In the genomic region with DNA sequence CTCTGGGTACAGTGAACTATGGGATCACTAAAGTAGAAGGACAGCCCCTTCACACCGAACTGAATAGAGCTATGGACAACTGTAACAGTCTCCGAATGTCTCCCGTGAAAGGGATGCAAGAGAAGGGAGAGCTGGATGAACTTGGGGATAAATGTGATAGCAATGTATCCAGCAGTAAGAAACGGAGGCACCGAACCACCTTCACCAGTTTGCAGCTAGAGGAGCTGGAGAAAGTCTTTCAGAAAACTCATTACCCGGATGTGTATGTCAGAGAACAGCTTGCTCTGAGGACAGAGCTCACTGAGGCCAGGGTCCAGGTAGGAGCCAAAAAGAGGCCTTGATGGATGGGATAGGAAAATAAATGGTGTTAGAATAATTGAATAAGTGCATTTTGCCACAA, we compare ENCODE assay signal across 25 cellular contexts. TPM values are rescaled to one million over a fixed set of nuclear protein-coding genes. Genes with fewer than 3 reads are reported as not detected.
"Had no signal": no experiment of that assay in that cellular context is flagged by ENCODE, and none has a peak within 500 bp of the region (broad histone marks: within the 10 kb centered on the region; RNA-seq: fewer than 3 reads in every experiment).

No MANE protein-coding gene starts in this region.

- H3K4me3 Mint-ChIP-seq: activated CD4-positive, alpha-beta T cell treated with anti-CD3 and anti-CD28 coated beads, Interleukin-2, amount 10 ng/mL, durations not matched to agents 7 days and 5 days; activated T-cell treated with anti-CD3 and anti-CD28 coated beads, Interleukin-2, amount 50 U/mL, for 72 hours; central memory CD8-positive, alpha-beta T cell; neural progenitor cell had no signal

- H3K27me3 Mint-ChIP-seq: central memory CD8-positive, alpha-beta T cell had no signal

- ATAC-seq: activated CD4-positive, CD25-positive, alpha-beta regulatory T cell treated with anti-CD3 and anti-CD28 coated beads, Interleukin-2, amount 50 U/mL, for 24 hours; activated T-cell treated with anti-CD3 and anti-CD28 coated beads, Interleukin-2, amount 50 U/mL, for 72 hours; foreskin keratinocyte; left lung had no signal

- H3K9me3 Mint-ChIP-seq: activated CD4-positive, alpha-beta T cell treated with anti-CD3 and anti-CD28 coated beads, Interleukin-2, amount 10 ng/mL, durations not matched to agents 7 days and 5 days; activated T-cell treated with anti-CD3 and anti-CD28 coated beads, Interleukin-2, amount 50 U/mL, for 72 hours; central memory CD8-positive, alpha-beta T cell; neural progenitor cell had no signal

- DNase-seq: activated CD4-positive, alpha-beta T cell treated with anti-CD3 and anti-CD28 coated beads, Interleukin-2, amount 10 ng/mL, durations not matched to agents 7 days and 5 days; activated CD8-positive, alpha-beta memory T cell treated with anti-CD3 and anti-CD28 coated beads, Interleukin-2, amount 50 U/mL, for 48 hours; activated effector memory CD4-positive, alpha-beta T cell treated with anti-CD3 and anti-CD28 coated beads, Interleukin-2, amount 50 U/mL, for 16 hours; activated naive CD4-positive, alpha-beta T cell treated with anti-CD3 and anti-CD28 coated beads, Interleukin-2, amount 50 U/mL, for 16 hours; activated T-cell treated with anti-CD3 and anti-CD28 coated beads, Interleukin-2, amount 50 U/mL, for 72 hours; aorta; brain microvascular endothelial cell; foreskin keratinocyte; head of caudate nucleus; left lung; stimulated activated CD4-positive, alpha-beta T cell treated with anti-CD3 and anti-CD28 coated beads, Interleukin-2, amount 100 ng/mL, for 24 hours; stimulated activated naive CD4-positive, alpha-beta T cell treated with Interleukin-2 at 50 U/mL for 16 hours; substantia nigra; uterus had no signal

- H3K36me3 Mint-ChIP-seq: neural progenitor cell had no signal

- H3K4me1 Mint-ChIP-seq: central memory CD8-positive, alpha-beta T cell had no signal

- H3K27ac Mint-ChIP-seq: activated CD4-positive, alpha-beta T cell treated with anti-CD3 and anti-CD28 coated beads, Interleukin-2, amount 10 ng/mL, durations not matched to agents 7 days and 5 days; activated T-cell treated with anti-CD3 and anti-CD28 coated beads, Interleukin-2, amount 50 U/mL, for 72 hours; neural progenitor cell; progenitor cell of endocrine pancreas had no signal

RNA-seq across cellular contexts. Expression of a gene that starts 3.5 kb away (rescaled TPM):
- total RNA-seq: activated CD4-positive, alpha-beta T cell treated with anti-CD3 and anti-CD28 coated beads, Interleukin-2, amount 10 ng/mL, durations not matched to agents 7 days and 5 days; activated T-cell treated with anti-CD3 and anti-CD28 coated beads, Interleukin-2, amount 50 U/mL, for 72 hours; aorta; epithelial cell of proximal tubule; fibroblast of lung; foreskin keratinocyte; left lung; lung microvascular endothelial cell; myocyte; osteoblast; right atrium auricular region; tibial nerve had no signal
